In the genomic region with DNA sequence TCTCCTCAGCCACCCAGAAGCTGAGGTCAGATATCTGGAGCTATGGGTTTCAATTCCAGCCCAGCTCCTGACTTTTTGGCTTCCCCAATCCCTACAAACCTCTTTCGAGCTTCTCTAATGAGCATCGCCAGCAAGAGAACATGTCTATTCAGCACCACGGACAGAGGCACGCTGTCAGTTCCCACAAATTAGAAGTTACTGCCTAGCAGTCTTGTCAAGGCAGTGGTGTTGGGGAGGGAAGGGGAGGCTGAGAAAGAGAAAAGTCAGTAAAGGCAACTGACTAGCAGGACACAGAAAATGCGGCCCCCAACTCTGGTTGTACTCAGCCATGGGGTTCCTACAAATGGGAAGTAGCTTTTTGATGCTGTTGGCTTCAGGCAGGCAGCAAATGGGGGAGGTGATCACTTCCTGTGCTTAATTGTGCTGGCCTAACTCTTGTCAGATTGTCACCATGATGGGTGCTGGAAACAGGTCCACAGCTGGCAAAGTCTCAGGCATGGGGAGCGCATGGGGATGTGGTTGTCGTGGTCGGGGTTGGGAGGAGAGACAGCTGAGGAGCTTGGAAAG, we compare ENCODE assay signal across 8 cellular contexts.
A peak's percentile ranks its signal among the peaks of the same experiment; 100 is the strongest.
DNase-seq lines count a peak whose midpoint lies in the region; ATAC-seq and TF ChIP-seq lines count a peak whose summit lies in the region.

No MANE protein-coding gene starts in this region.

- H3K27me3 Mint-ChIP-seq in HFFc6 (ENCODE audit: insufficient read depth) = peaks cover 2% of the 10 kb centered on the region
- no peaks in the 10 kb centered on the region for H3K27me3 Mint-ChIP-seq in activated CD4-positive, alpha-beta memory T cell treated with anti-CD3 and anti-CD28 coated beads, Interleukin-2, amount 10 ng/mL, durations not matched to agents 7 days and 5 days

- no peaks in the 10 kb centered on the region for H3K9me3 Mint-ChIP-seq in HFFc6
- H3K9me3 Mint-ChIP-seq in activated CD4-positive, alpha-beta memory T cell treated with anti-CD3 and anti-CD28 coated beads, Interleukin-2, amount 10 ng/mL, durations not matched to agents 7 days and 5 days = no peaks in the 10 kb centered on the region

- H3K4me3 ChIP-seq in kidney epithelial cell (ENCODE audit: low read depth, low read length) = no peak overlapping the region

- no peak for ATAC-seq in GM18870 (IDR thresholded peaks at IDR 0.05; ENCODE audit: unreplicated experiment)

- H3K36me3 Mint-ChIP-seq in HFFc6 (ENCODE audit: low read depth) = peaks cover 8% of the 10 kb centered on the region
- no peaks in the 10 kb centered on the region for H3K36me3 Mint-ChIP-seq in activated CD4-positive, alpha-beta memory T cell treated with anti-CD3 and anti-CD28 coated beads, Interleukin-2, amount 10 ng/mL, durations not matched to agents 7 days and 5 days (ENCODE audit: low read depth)

- POLR2A ChIA-PET in activated CD4-positive, alpha-beta memory T cell treated with anti-CD3 and anti-CD28 coated beads, Interleukin-2, amount 10 ng/mL, durations not matched to agents 7 days and 5 days (lab: Charles Lee) = no interaction called here

- peaks cover 5% of the 10 kb centered on the region; the same call in 1 of the 2 replicates for H3K4me1 Mint-ChIP-seq in HFFc6 (ENCODE audit: low read depth)
- no peaks in the 10 kb centered on the region for H3K4me1 Mint-ChIP-seq in activated CD4-positive, alpha-beta memory T cell treated with anti-CD3 and anti-CD28 coated beads, Interleukin-2, amount 10 ng/mL, durations not matched to agents 7 days and 5 days

- H3K4me3 Mint-ChIP-seq in HFFc6 = no peak overlapping the region
- H3K4me3 Mint-ChIP-seq in activated CD4-positive, alpha-beta memory T cell treated with anti-CD3 and anti-CD28 coated beads, Interleukin-2, amount 10 ng/mL, durations not matched to agents 7 days and 5 days = no peak overlapping the region

- no peak overlapping the region for H3K27ac Mint-ChIP-seq in HFFc6
- no peak overlapping the region for H3K27ac Mint-ChIP-seq in activated CD4-positive, alpha-beta memory T cell treated with anti-CD3 and anti-CD28 coated beads, Interleukin-2, amount 10 ng/mL, durations not matched to agents 7 days and 5 days

- H3K27me3 ChIP-seq in kidney epithelial cell (ENCODE audit: control insufficient read depth, insufficient read depth, low read length) = peaks cover 6% of the 10 kb centered on the region

- no peak for TF ChIP-seq CTCF in HFFc6 (IDR thresholded peaks at IDR 0.05)
- TF ChIP-seq CTCF in kidney epithelial cell (IDR thresholded peaks at IDR 0.05; ENCODE audit: insufficient read depth, low read length, poor library complexity, severe bottlenecking) = no peak

- CTCF ChIA-PET in activated CD4-positive, alpha-beta memory T cell treated with anti-CD3 and anti-CD28 coated beads, Interleukin-2, amount 10 ng/mL, durations not matched to agents 7 days and 5 days (lab: Charles Lee) = no interaction called here

- H3K36me3 ChIP-seq in kidney epithelial cell (ENCODE audit: control insufficient read depth, insufficient read depth, low read length) = no peaks in the 10 kb centered on the region

- DNase-seq in CD1c-positive myeloid dendritic cell (ENCODE audit: extremely low spot score) (peak; percentile 15), HFFc6 (peak; percentile 37), kidney epithelial cell (ENCODE audit: low read depth) (peak; percentile 21), NCI-H526 treated with DMSO at 0.1 percent for 48 hours (lab: John Stamatoyannopoulos, UW) (no peak), NCI-H2171 (lab: John Stamatoyannopoulos, UW) (no peak), NCI-H187 treated with DMSO at 0.1 percent for 48 hours (lab: John Stamatoyannopoulos, UW) (no peak)
- DNase-seq in activated CD4-positive, alpha-beta memory T cell treated with anti-CD3 and anti-CD28 coated beads, Interleukin-2, amount 10 ng/mL, durations not matched to agents 7 days and 5 days = peak; percentile 35

Comparison
In these comparisons a context has a peak if more than half of its experiments do, and no peak if none do; other contexts are left out.
1. DNase-seq: peak in CD1c-positive myeloid dendritic cell (single experiment), HFFc6 (single experiment), activated CD4-positive, alpha-beta memory T cell treated with anti-CD3 and anti-CD28 coated beads, Interleukin-2, amount 10 ng/mL, durations not matched to agents 7 days and 5 days (single experiment) and kidney epithelial cell (single experiment); none in NCI-H526 treated with DMSO at 0.1 percent for 48 hours (single experiment), NCI-H2171 (single experiment) and NCI-H187 treated with DMSO at 0.1 percent for 48 hours (single experiment).